In genomic region chr19:43595605-43595998, GRCh38 we compare ENCODE assay signal across 6 cellular contexts. TPM values are rescaled to one million over a fixed set of nuclear protein-coding genes. Genes with fewer than 3 reads are reported as not detected.
DNase-seq lines count a peak whose midpoint lies in the region; ATAC-seq and TF ChIP-seq lines count a peak whose summit lies in the region.

No MANE protein-coding gene starts in this region.

- no peak for TF ChIP-seq CTCF in upper lobe of right lung (IDR thresholded peaks at IDR 0.05)

- H3K27me3 Mint-ChIP-seq in T-cell, result no peaks in the 10 kb centered on the region

- H3K27me3 ChIP-seq in iPS DF 6.9 (ENCODE audit: control insufficient read depth, insufficient read depth, low read length) (no peaks in the 10 kb centered on the region), upper lobe of right lung (no peaks in the 10 kb centered on the region)

- H3K36me3 ChIP-seq in iPS DF 6.9 (ENCODE audit: control insufficient read depth, insufficient read depth, low read length), result peaks cover 19% of the 10 kb centered on the region
- peaks cover 53% of the 10 kb centered on the region for H3K36me3 ChIP-seq in upper lobe of right lung

- H3K4me3 ChIP-seq in iPS DF 6.9 (ENCODE audit: low read length), result peak overlapping the region; percentile 57; the same call in 1 of the 2 replicates
- peak overlapping the region; percentile 75 for H3K4me3 ChIP-seq in upper lobe of right lung

- CTCF ChIA-PET in T-cell (lab: Charles Lee), result interaction anchor here (0.8 to 3.3 kb wide), 11 partner anchors 21 to 160 kb away, joined by 3 to 84 read pairs (median 8); partner anchors contain the start of genes PINLYP (in 1 of the 2), XRCC1 (in 1 of the 2) and ZNF575 (in 1 of the 2)

- no CpG with 5 or more reads among the region's 18 CpGs for WGBS in iPS DF 6.9 (ENCODE audit: insufficient coverage, insufficient read length)

- POLR2A ChIA-PET in T-cell (lab: Charles Lee), result interaction anchor here in 1 of 2 donors (1.0 to 1.2 kb wide), 2 partner anchors 73 to 132 kb away, joined by 3 to 5 read pairs; no protein-coding TSS in a partner anchor

- no peaks in the 10 kb centered on the region for H3K9me3 Mint-ChIP-seq in T-cell

- intact Hi-C loops in upper lobe of right lung (cut with DNase I), result no loop called here

- H3K27ac ChIP-seq in iPS DF 6.9 (ENCODE audit: low read length) (no peak overlapping the region), upper lobe of right lung (peak overlapping the region; percentile 99)

- peak overlapping the region; percentile 99 to 100 for H3K27ac Mint-ChIP-seq in T-cell

- H3K4me1 ChIP-seq in iPS DF 6.9 (ENCODE audit: control insufficient read depth, insufficient read depth, low read length), result no peaks in the 10 kb centered on the region
- H3K4me1 ChIP-seq in upper lobe of right lung, result peaks cover 28% of the 10 kb centered on the region

- H3K4me3 Mint-ChIP-seq in T-cell, result peak overlapping the region; percentile 92 to 99 (median 95)

- no peaks in the 10 kb centered on the region for H3K9me3 ChIP-seq in iPS DF 6.9 (ENCODE audit: control insufficient read depth, insufficient read depth, low read length)
- H3K9me3 ChIP-seq in upper lobe of right lung, result no peaks in the 10 kb centered on the region

- DNase-seq in T-cell (peak in 4 of 34 experiments; percentile 8 to 22 (median 13)), iPS DF 6.9 (ENCODE audit: low read depth, low spot score) (no peak), upper lobe of right lung (no peak), NCI-H774 (lab: John Stamatoyannopoulos, UW) (no peak), COLO829 (ENCODE audit: low spot score) (no peak)

- H3K4me1 Mint-ChIP-seq in T-cell, result peaks cover 46 to 50% (median 47%) of the 10 kb centered on the region in 3 donors

- H3K36me3 Mint-ChIP-seq in T-cell, result peaks cover 13% of the 10 kb centered on the region

- ATAC-seq in GM21717 (IDR thresholded peaks at IDR 0.05; ENCODE audit: unreplicated experiment) (peak; percentile 3), T-cell (replicated peaks in 1 of 4) (peak; percentile 12 to 27 (median 16)), upper lobe of right lung (no peak)

RNA-seq across cellular contexts. Expression of gene IRGQ, which starts 0.3 kb away (rescaled TPM):
- total RNA-seq in T-cell, result 10 to 100 TPM; 17.5 to 30.2 (median 19.9) TPM
- 23.2 TPM for total RNA-seq in upper lobe of right lung

RNA-seq across cellular contexts. Expression of gene ZNF576, which starts 0.8 kb away (rescaled TPM):
- 10 to 100 TPM in 3 of 5 donors, 1 to 10 TPM in 2; 5.4 to 19.6 (median 16.9) TPM for total RNA-seq in T-cell
- 16.6 TPM for total RNA-seq in upper lobe of right lung

RNA-seq across cellular contexts. Expression of gene SRRM5, which starts 16.3 kb away (rescaled TPM):
- total RNA-seq in T-cell, result 1 to 10 TPM in 4 of 5 donors, under 1 TPM in 1; 0.55 to 1.6 (median 1.2) TPM
- 0.29 TPM for total RNA-seq in upper lobe of right lung

RNA-seq across cellular contexts. Expression of gene PINLYP, which starts 20.0 kb away (rescaled TPM):
- 1 to 10 TPM in 3 of 5 donors, under 1 TPM in 2; 0.28 to 2.5 (median 1.5) TPM for total RNA-seq in T-cell
- 4.7 TPM for total RNA-seq in upper lobe of right lung

RNA-seq across cellular contexts. Expression of gene XRCC1, which starts 20.3 kb away (rescaled TPM):
- 10 to 100 TPM; 31.7 to 37.8 (median 35.4) TPM for total RNA-seq in T-cell
- 23.8 TPM for total RNA-seq in upper lobe of right lung
